Comparison of ENCODE assay signal across 21 cellular contexts in genomic region chr2:223076573-223076972, GRCh38. TPM values are rescaled to one million over a fixed set of nuclear protein-coding genes. Genes with fewer than 3 reads are reported as not detected.
DNase-seq lines count a peak whose midpoint lies in the region; ATAC-seq and TF ChIP-seq lines count a peak whose summit lies in the region.
"Had no signal": no experiment of that assay in that cellular context is flagged by ENCODE, and none has a peak within 500 bp of the region (broad histone marks: within the 10 kb centered on the region; RNA-seq: fewer than 3 reads in every experiment).

No MANE protein-coding gene starts in this region.

- H3K27ac ChIP-seq in breast epithelium (no peak overlapping the region), SK-N-SH (ENCODE audit: low read depth in 2 of 2, low read length in 1 of 2) (peak overlapping the region in 1 of 2 experiments; percentile 84; a peak in 3 of 4 replicates), psoas muscle (no peak overlapping the region), RWPE1 (no peak overlapping the region)
- H3K27ac ChIP-seq: 22Rv1, upper lobe of left lung had no signal

- CTCF ChIA-PET in MCF 10A (lab: Yijun Ruan, JAX) = interaction anchor here (0.6 to 0.9 kb wide), 2 partner anchors 16 to 72 kb away, joined by 4 read pairs; no protein-coding TSS in a partner anchor
- CTCF ChIA-PET in SK-N-SH (lab: Yijun Ruan, JAX) = interaction anchor here (1.5 kb wide), 1 partner anchor 8 kb away, joined by 3 read pairs; no protein-coding TSS in a partner anchor
- CTCF ChIA-PET in RWPE1 (lab: Yijun Ruan, JAX) = no interaction called here

- 41% methylated on average over 5 of the region's 6 CpGs for WGBS in SK-N-SH (ENCODE audit: low lambda C conversion rate)
- 49 to 57% (median 50%) methylated on average over 6 of the region's 6 CpGs for WGBS in psoas muscle, 3 donors

- H3K4me3 ChIP-seq in breast epithelium (no peak overlapping the region), SK-N-SH (ENCODE audit: low read depth in 2 of 2, low read length in 1 of 2) (no peak overlapping the region), fibroblast of the aortic adventitia (ENCODE audit: low read depth, low read length) (no peak overlapping the region), psoas muscle (no peak overlapping the region)
- H3K4me3 ChIP-seq: upper lobe of left lung had no signal

- no peaks in the 10 kb centered on the region for H3K9me2 ChIP-seq in SK-N-SH

- DNase-seq in MCF 10A (ENCODE audit: unreplicated experiment) (peak; percentile 30), breast epithelium (ENCODE audit: low spot score in 2 of 2) (no peak), SK-N-SH (no peak), fibroblast of the aortic adventitia (ENCODE audit: low read depth) (peak; percentile 69), psoas muscle (no peak), RWPE1 (ENCODE audit: low spot score) (no peak), SHP77 treated with DMSO at 0.1 percent for 48 hours (lab: John Stamatoyannopoulos, UW) (no peak)
- DNase-seq: activated CD4-positive, alpha-beta T cell treated with anti-CD3 and anti-CD28 coated beads for 1 hour; activated naive CD4-positive, alpha-beta T cell treated with Interleukin-2 at 50 U/mL for 16 hours; DMS79; left ventricle myocardium superior; NCI-H1436 treated with DMSO at 0.1 percent for 48 hours; NCI-H226; NK-92 treated with Interleukin-12 subunit alpha and Interleukin-12 subunit beta, amount 100 ng/mL, for 24 hours; SIG-M5; stimulated activated naive CD4-positive, alpha-beta T cell treated with Interleukin-2 at 50 U/mL for 16 hours; upper lobe of left lung had no signal

- no peak overlapping the region; the same call in 1 of the 2 replicates for H3K9ac ChIP-seq in SK-N-SH

- BruUV-seq in MCF 10A (replicated peaks; lab: Mats Ljungman, UMichigan) = no TSS peak

- peak in 1 of 2 experiments; percentile 71; a peak in 1 of 4 replicates for TF ChIP-seq EP300 in SK-N-SH (IDR thresholded peaks at IDR 0.05; ENCODE audit: borderline replicate concordance in 1 of 2, low read depth in 1 of 2, low read length in 1 of 2)

- H3K79me2 ChIP-seq in SK-N-SH (ENCODE audit: insufficient read depth) = no peaks in the 10 kb centered on the region

- H3F3A ChIP-seq in SK-N-SH (replicated peaks; ENCODE audit: insufficient read depth) = peaks cover 21% of the 10 kb centered on the region

- no peaks in the 10 kb centered on the region for H3K9me3 Mint-ChIP-seq in MCF 10A (ENCODE audit: unreplicated experiment)

- H3K36me3 ChIP-seq in breast epithelium = no peaks in the 10 kb centered on the region
- no peaks in the 10 kb centered on the region for H3K36me3 ChIP-seq in SK-N-SH (replicated peaks in 1 of 2; ENCODE audit: control insufficient read depth in 1 of 2, insufficient read depth in 2 of 2, low read length in 1 of 2)
- no peaks in the 10 kb centered on the region for H3K36me3 ChIP-seq in psoas muscle (ENCODE audit: insufficient read depth in 1 of 2, low read depth in 1 of 2)
- H3K36me3 ChIP-seq: upper lobe of left lung had no signal

- no peak overlapping the region for H3K4me2 ChIP-seq in SK-N-SH

- no peak for TF ChIP-seq CTCF in MCF 10A (IDR thresholded peaks at IDR 0.05; ENCODE audit: unreplicated experiment)
- TF ChIP-seq CTCF in breast epithelium (IDR thresholded peaks at IDR 0.05) = no peak
- TF ChIP-seq CTCF in SK-N-SH (IDR thresholded peaks at IDR 0.05) = no peak
- TF ChIP-seq CTCF in fibroblast of the aortic adventitia (IDR thresholded peaks at IDR 0.05; ENCODE audit: insufficient read depth, low read length) = no peak
- no peak for TF ChIP-seq CTCF in psoas muscle (IDR thresholded peaks at IDR 0.05)
- TF ChIP-seq CTCF in RWPE1 (conservative IDR thresholded peaks at IDR 0.05; ENCODE audit: low read depth) = no peak

- no peaks in the 10 kb centered on the region for H3K27me3 ChIP-seq in breast epithelium
- no peaks in the 10 kb centered on the region for H3K27me3 ChIP-seq in SK-N-SH (ENCODE audit: insufficient read depth)
- no peaks in the 10 kb centered on the region for H3K27me3 ChIP-seq in psoas muscle (ENCODE audit: insufficient read depth in 3 of 3, low read length in 2 of 3)
- H3K27me3 ChIP-seq: upper lobe of left lung had no signal

- no peaks in the 10 kb centered on the region for H3K36me3 Mint-ChIP-seq in MCF 10A (ENCODE audit: insufficient read depth, unreplicated experiment)
- H3K36me3 Mint-ChIP-seq: brain had no signal

- H4K20me1 ChIP-seq in SK-N-SH (ENCODE audit: insufficient read depth) = no peaks in the 10 kb centered on the region

- peaks cover 7% of the 10 kb centered on the region for H3K4me1 Mint-ChIP-seq in MCF 10A (ENCODE audit: insufficient read depth, unreplicated experiment)
- H3K4me1 Mint-ChIP-seq: brain had no signal

- H3K27me3 Mint-ChIP-seq in MCF 10A (ENCODE audit: insufficient read depth, unreplicated experiment) = no peaks in the 10 kb centered on the region

- no peak for TF ChIP-seq RAD21 in SK-N-SH (IDR thresholded peaks at IDR 0.05; ENCODE audit: low read length)

- H3K4me1 ChIP-seq in breast epithelium (no peaks in the 10 kb centered on the region), SK-N-SH (ENCODE audit: control insufficient read depth in 1 of 2, insufficient read depth in 2 of 2, low read depth in 1 of 2, low read length in 1 of 2) (peaks cover 0 to 12% of the 10 kb centered on the region in 2 experiments; a peak in 1 of 4 replicates), psoas muscle (no peaks in the 10 kb centered on the region)
- H3K4me1 ChIP-seq: upper lobe of left lung had no signal

- no peak for TF ChIP-seq POLR2A in breast epithelium (IDR thresholded peaks at IDR 0.05)

- ATAC-seq in psoas muscle (no peak), esophagus mucosa (no peak)
- ATAC-seq: left ventricle myocardium superior had no signal

- H3K4me3 Mint-ChIP-seq in MCF 10A (ENCODE audit: unreplicated experiment) = no peak overlapping the region
- H3K4me3 Mint-ChIP-seq: brain had no signal

- H2AFZ ChIP-seq in SK-N-SH (ENCODE audit: low read depth) = peak overlapping the region; percentile 26; the same call in 1 of the 2 replicates

- POLR2A ChIA-PET in MCF 10A (lab: Yijun Ruan, JAX) (no interaction called here), SK-N-SH (lab: Yijun Ruan, JAX) (no interaction called here), RWPE1 (lab: Yijun Ruan, JAX; ENCODE audit: low non-redundant PET) (no interaction called here)

- H3K27ac Mint-ChIP-seq in MCF 10A (ENCODE audit: low read depth, unreplicated experiment) = no peak overlapping the region
- H3K27ac Mint-ChIP-seq: brain had no signal

- intact Hi-C loops in MCF 10A (cut with micrococcal nuclease) (no loop called here), breast epithelium (cut with DNase I; ENCODE audit: low total_unique reads) (no loop called here), psoas muscle (cut with DNase I) (no loop called here)

- no peaks in the 10 kb centered on the region for H3K9me3 ChIP-seq in breast epithelium
- no peaks in the 10 kb centered on the region for H3K9me3 ChIP-seq in SK-N-SH
- H3K9me3 ChIP-seq in psoas muscle = no peaks in the 10 kb centered on the region
- H3K9me3 ChIP-seq: upper lobe of left lung had no signal

TF ChIP-seq in SK-N-SH, 30 proteins besides CTCF, POLR2A, EP300 and RAD21:
- TF ChIP-seq POLR2AphosphoS5 (IDR thresholded peaks at IDR 0.05; ENCODE audit: low read depth, low read length) (no peak), NRF1 (IDR thresholded peaks at IDR 0.05; ENCODE audit: low read depth, low read length) (no peak), PBX3 (IDR thresholded peaks at IDR 0.05) (peak; percentile 68; the same call in 1 of the 2 replicates), FOSL2 (IDR thresholded peaks at IDR 0.05; ENCODE audit: borderline replicate concordance, low read depth) (peak; percentile 36; the same call in 1 of the 2 replicates), TCF12 (IDR thresholded peaks at IDR 0.05) (peak; percentile 70; the same call in 1 of the 2 replicates), TEAD4 (IDR thresholded peaks at IDR 0.05; ENCODE audit: borderline replicate concordance, insufficient read depth) (peak; percentile 51; the same call in 1 of the 2 replicates), JUND (IDR thresholded peaks at IDR 0.05) (peak; percentile 32; the same call in 1 of the 2 replicates), NFIC (IDR thresholded peaks at IDR 0.05; ENCODE audit: borderline replicate concordance) (peak; percentile 84; the same call in 1 of the 2 replicates)

RNA-seq across cellular contexts. Expression of gene KCNE4, which starts 24.6 kb away (rescaled TPM):
- total RNA-seq in MCF 10A (2022) (not detected in 2 replicates), breast epithelium (10 to 100 TPM in 1 of 3 donors, 1 to 10 TPM in 2; 5.0 to 26.2 (median 9.3) TPM), fibroblast of the aortic adventitia (ENCODE audit: low replicate concordance) (4.1 and 22.2 TPM in 2 replicates), psoas muscle (1 to 10 TPM in 1 of 4 donors, under 1 TPM in 3; 0.34 to 1.7 (median 0.79) TPM), esophagus mucosa (0.12 TPM)
- polyA plus RNA-seq in SK-N-SH (2012; rRNA removed) (0.19 and 0.20 TPM in 2 replicates), psoas muscle (1 to 10 TPM in 2 of 3 donors, under 1 TPM in 1; 0.58 to 1.4 (median 1.0) TPM)
- polyA plus RNA-seq in SK-N-SH (2012; cell fraction: cytosol; rRNA removed) = 0.24 and 0.27 TPM in 2 replicates
- polyA plus RNA-seq in SK-N-SH (2012; cell fraction: nucleus; rRNA removed) = 0.18 and 0.29 TPM in 2 replicates
- total RNA-seq: T-helper 2 cell treated with Interferon-gamma antibody and Interleukin-4, amounts not matched to agents 100 ng/mL and 5 ng/mL, for 36 hours had no signal

Comparison
In these comparisons a context has a peak if more than half of its experiments do, and no peak if none do; other contexts are left out.
1. DNase-seq: peak in MCF 10A (single experiment) and fibroblast of the aortic adventitia (single experiment); none in breast epithelium (0 of 2), SK-N-SH (single experiment), psoas muscle (0 of 2), RWPE1 (single experiment) and SHP77 treated with DMSO at 0.1 percent for 48 hours (single experiment).